ENCODE assay signal across 1 cellular context in genomic region chr6:111886793-111887192, GRCh38. TPM values are rescaled to one million over a fixed set of nuclear protein-coding genes. Genes with fewer than 3 reads are reported as not detected.
"Had no signal": no experiment of that assay in that cellular context is flagged by ENCODE, and none has a peak within 500 bp of the region (broad histone marks: within the 10 kb centered on the region; RNA-seq: fewer than 3 reads in every experiment).

No MANE protein-coding gene starts in this region.

RNA-seq across cellular contexts. Expression of gene FYN, which starts 13.5 kb away (rescaled TPM):
- total RNA-seq: G401 had no signal
